In genomic region chr1:155858805-155859233, GRCh38 we compare ENCODE assay signal across 1 cellular context.
A peak's percentile ranks its signal among the peaks of the same experiment; 100 is the strongest.
TF ChIP-seq lines count a peak whose summit lies in the region.

No MANE protein-coding gene starts in this region.

TF ChIP-seq in GM12878, 131 proteins besides CTCF, POLR2A, EP300 and RAD21 (continued from another document and continues in another):
- 0 out of 2 replicates have a peak, but pooled peaks have one; percentile 28 for TF ChIP-seq NKRF (conservative IDR thresholded peaks at IDR 0.05)
- no peak for TF ChIP-seq ZNF592 (IDR thresholded peaks at IDR 0.05)
- no peak for TF ChIP-seq ZNF207 (IDR thresholded peaks at IDR 0.05; ENCODE audit: borderline replicate concordance)
- TF ChIP-seq SIX5 (IDR thresholded peaks at IDR 0.05; ENCODE audit: low read depth, low read length, severe bottlenecking), result no peak
- TF ChIP-seq CUX1 (IDR thresholded peaks at IDR 0.05; ENCODE audit: insufficient replicate concordance, low read depth, low read length), result no peak
- TF ChIP-seq ATF2 (IDR thresholded peaks at IDR 0.05; ENCODE audit: low read length), result no peak
- TF ChIP-seq RFX5 (IDR thresholded peaks at IDR 0.05; ENCODE audit: low read depth, low read length), result no peak
- TF ChIP-seq POU2F2 (IDR thresholded peaks at IDR 0.05; ENCODE audit: borderline replicate concordance, low read depth, low read length), result peak; percentile 30; the same call in 1 of the 3 replicates
- peak; percentile 89 for TF ChIP-seq ZNF217 (IDR thresholded peaks at IDR 0.05)
- peak in 1 of 2 experiments; percentile 17; a peak in 1 of 4 replicates for TF ChIP-seq BHLHE40 (IDR thresholded peaks at IDR 0.05; ENCODE audit: borderline replicate concordance in 1 of 2, low read depth in 2 of 2, low read length in 1 of 2)
- TF ChIP-seq NFXL1 (IDR thresholded peaks at IDR 0.05; ENCODE audit: borderline replicate concordance), result no peak
- peak; percentile 70; the same call in 1 of the 2 replicates for TF ChIP-seq MLLT1 (IDR thresholded peaks at IDR 0.05)
- TF ChIP-seq IKZF2 (IDR thresholded peaks at IDR 0.05), result peak; percentile 49 to 60; a peak in 3 of 4 replicates
- TF ChIP-seq HDGF (IDR thresholded peaks at IDR 0.05), result 0 out of 2 replicates have a peak, but pooled peaks have one; percentile 30
- TF ChIP-seq CREB1 (IDR thresholded peaks at IDR 0.05; ENCODE audit: low read depth), result no peak
- peak; percentile 93 for TF ChIP-seq NBN (IDR thresholded peaks at IDR 0.05)
- TF ChIP-seq KLF5 (IDR thresholded peaks at IDR 0.05; ENCODE audit: partially characterized antibody), result no peak
- TF ChIP-seq MTA3 (IDR thresholded peaks at IDR 0.05; ENCODE audit: borderline replicate concordance, low read length), result no peak
- TF ChIP-seq BCLAF1 (IDR thresholded peaks at IDR 0.05), result no peak
- no peak for TF ChIP-seq SREBF2 (IDR thresholded peaks at IDR 0.05; ENCODE audit: low read length)
- TF ChIP-seq ZBTB11 (CRISPR knock-in tag; IDR thresholded peaks at IDR 0.05), result no peak
- no peak for TF ChIP-seq IRF3 (IDR thresholded peaks at IDR 0.05)
- peak; percentile 86 for TF ChIP-seq SMARCA5 (IDR thresholded peaks at IDR 0.05)
- no peak for TF ChIP-seq MXI1 (IDR thresholded peaks at IDR 0.05; ENCODE audit: low read depth, low read length)
- no peak for TF ChIP-seq ESRRA (IDR thresholded peaks at IDR 0.05; ENCODE audit: low read length)
